ENCODE assay signal across 8 cellular contexts in the genomic region with DNA sequence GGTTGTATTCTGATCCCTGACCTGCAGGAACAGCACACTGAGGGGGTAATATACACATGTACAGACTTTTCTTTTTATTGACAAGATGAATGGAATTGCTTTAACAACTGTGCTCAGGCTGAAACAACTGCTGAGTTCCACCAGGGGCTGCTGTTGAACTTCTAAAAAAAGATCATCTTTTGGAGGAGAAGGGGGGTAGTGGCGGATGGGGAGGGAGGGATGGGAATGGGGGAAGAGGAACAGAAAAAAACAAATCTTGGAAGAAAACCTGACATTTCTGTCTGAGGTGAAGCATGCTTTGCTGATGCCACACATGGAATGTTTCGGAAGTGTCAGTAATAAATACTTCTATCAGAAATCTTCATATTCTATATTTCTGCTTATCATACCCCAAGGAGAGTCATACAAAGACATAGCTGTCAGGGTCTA.
A peak's percentile ranks its signal among the peaks of the same experiment; 100 is the strongest.
DNase-seq lines count a peak whose midpoint lies in the region; ATAC-seq and TF ChIP-seq lines count a peak whose summit lies in the region.

No MANE protein-coding gene starts in this region.

- DNase-seq in DMS53 treated with DMSO at 0.1 percent for 48 hours (lab: John Stamatoyannopoulos, UW; ENCODE audit: unreplicated experiment) (peak; percentile 75), NB4 (ENCODE audit: low read depth) (peak; percentile 28), WERI-Rb-1 (peak; percentile 51), hippocampal formation (lab: John Stamatoyannopoulos, UW) (peak; percentile 8 to 67), aorta (no peak), activated gamma-delta T cell treated with Interleukin-2 at 50 U/mL for 16 hours (no peak)
- no peak for DNase-seq in activated T-helper 2 cell treated with anti-CD3 and anti-CD28 coated beads, Interferon-gamma antibody, Interleukin-2, Interleukin-4, amounts not matched to agents 10 μg/mL and 5 μg/mL and 100 μg/mL, durations not matched to agents 14 hours and 24 hours and 36 hours (ENCODE audit: low spot score)
- DNase-seq in CD4-positive, alpha-beta T cell, result no peak

- CTCF ChIA-PET in CD4-positive, alpha-beta T cell (lab: Charles Lee), result no interaction called here

- no peak overlapping the region for H3K27ac Mint-ChIP-seq in activated T-helper 2 cell treated with anti-CD3 and anti-CD28 coated beads, Interferon-gamma antibody, Interleukin-2, Interleukin-4, amounts not matched to agents 10 μg/mL and 5 μg/mL and 100 μg/mL, durations not matched to agents 14 hours and 24 hours and 36 hours
- no peak overlapping the region for H3K27ac Mint-ChIP-seq in CD4-positive, alpha-beta T cell

- POLR2A ChIA-PET in CD4-positive, alpha-beta T cell (lab: Charles Lee), result no interaction called here

- H3K9me3 ChIP-seq in WERI-Rb-1 (ENCODE audit: severe bottlenecking), result no peaks in the 10 kb centered on the region
- no peaks in the 10 kb centered on the region for H3K9me3 ChIP-seq in aorta (ENCODE audit: control insufficient read depth, low read length)
- H3K9me3 ChIP-seq in CD4-positive, alpha-beta T cell (ENCODE audit: control insufficient read depth, low read length), result no peaks in the 10 kb centered on the region

- ATAC-seq in aorta (ENCODE audit: low FRiP score), result peak; percentile 75
- ATAC-seq in CD4-positive, alpha-beta T cell (ENCODE audit: poor library complexity), result no peak

- H3K27ac ChIP-seq in WERI-Rb-1 (no peak overlapping the region), aorta (ENCODE audit: low read depth in 1 of 2, low read length in 2 of 2) (no peak overlapping the region)
- no peak overlapping the region for H3K27ac ChIP-seq in CD4-positive, alpha-beta T cell (ENCODE audit: low read depth, low read length)

- no peaks in the 10 kb centered on the region for H3K9me3 Mint-ChIP-seq in activated T-helper 2 cell treated with anti-CD3 and anti-CD28 coated beads, Interferon-gamma antibody, Interleukin-2, Interleukin-4, amounts not matched to agents 10 μg/mL and 5 μg/mL and 100 μg/mL, durations not matched to agents 14 hours and 24 hours and 36 hours
- H3K9me3 Mint-ChIP-seq in CD4-positive, alpha-beta T cell, result no peaks in the 10 kb centered on the region

- no peak overlapping the region for H3K4me3 Mint-ChIP-seq in activated T-helper 2 cell treated with anti-CD3 and anti-CD28 coated beads, Interferon-gamma antibody, Interleukin-2, Interleukin-4, amounts not matched to agents 10 μg/mL and 5 μg/mL and 100 μg/mL, durations not matched to agents 14 hours and 24 hours and 36 hours (ENCODE audit: low read depth)
- no peak overlapping the region for H3K4me3 Mint-ChIP-seq in CD4-positive, alpha-beta T cell

- H3K27me3 Mint-ChIP-seq in activated T-helper 2 cell treated with anti-CD3 and anti-CD28 coated beads, Interferon-gamma antibody, Interleukin-2, Interleukin-4, amounts not matched to agents 10 μg/mL and 5 μg/mL and 100 μg/mL, durations not matched to agents 14 hours and 24 hours and 36 hours (ENCODE audit: low read depth), result peaks cover 4% of the 10 kb centered on the region
- peaks cover 24% of the 10 kb centered on the region for H3K27me3 Mint-ChIP-seq in CD4-positive, alpha-beta T cell

- no peaks in the 10 kb centered on the region for H3K4me1 ChIP-seq in aorta (ENCODE audit: control insufficient read depth in 1 of 2, insufficient read depth in 2 of 2, low read length in 2 of 2)

- H3K27me3 ChIP-seq in WERI-Rb-1 (ENCODE audit: insufficient read depth, low read depth, severe bottlenecking) (peaks cover 5% of the 10 kb centered on the region), aorta (ENCODE audit: control insufficient read depth in 1 of 2, insufficient read depth in 2 of 2, low read length in 1 of 2) (no peaks in the 10 kb centered on the region)
- peaks cover 15% of the 10 kb centered on the region for H3K27me3 ChIP-seq in CD4-positive, alpha-beta T cell (ENCODE audit: control insufficient read depth, insufficient read depth, low read length)

- H3K36me3 Mint-ChIP-seq in activated T-helper 2 cell treated with anti-CD3 and anti-CD28 coated beads, Interferon-gamma antibody, Interleukin-2, Interleukin-4, amounts not matched to agents 10 μg/mL and 5 μg/mL and 100 μg/mL, durations not matched to agents 14 hours and 24 hours and 36 hours (ENCODE audit: low read depth), result no peaks in the 10 kb centered on the region
- no peaks in the 10 kb centered on the region for H3K36me3 Mint-ChIP-seq in CD4-positive, alpha-beta T cell (ENCODE audit: low read depth)

- no peaks in the 10 kb centered on the region for H3K4me1 Mint-ChIP-seq in activated T-helper 2 cell treated with anti-CD3 and anti-CD28 coated beads, Interferon-gamma antibody, Interleukin-2, Interleukin-4, amounts not matched to agents 10 μg/mL and 5 μg/mL and 100 μg/mL, durations not matched to agents 14 hours and 24 hours and 36 hours (ENCODE audit: low read depth)
- H3K4me1 Mint-ChIP-seq in CD4-positive, alpha-beta T cell (ENCODE audit: low read depth), result no peaks in the 10 kb centered on the region

- intact Hi-C loops in aorta (cut with DNase I), result no loop called here
- intact Hi-C loops in activated T-helper 2 cell treated with anti-CD3 and anti-CD28 coated beads, Interferon-gamma antibody, Interleukin-2, Interleukin-4, amounts not matched to agents 10 μg/mL and 5 μg/mL and 100 μg/mL, durations not matched to agents 14 hours and 24 hours and 36 hours (cut with micrococcal nuclease), result no loop called here
- intact Hi-C loops in CD4-positive, alpha-beta T cell (cut with DNase I, micrococcal nuclease), result no loop called here

- H3K36me3 ChIP-seq in WERI-Rb-1 (no peaks in the 10 kb centered on the region), aorta (ENCODE audit: control insufficient read depth in 1 of 2, insufficient read depth in 2 of 2, low read length in 1 of 2) (no peaks in the 10 kb centered on the region)

- no peak for TF ChIP-seq POLR2A in NB4 (IDR thresholded peaks at IDR 0.05; ENCODE audit: extremely low read depth, insufficient read length)

- H3K4me3 ChIP-seq in NB4 (ENCODE audit: low read depth, low read length) (no peak overlapping the region), WERI-Rb-1 (ENCODE audit: low read depth, low read length) (no peak overlapping the region), aorta (ENCODE audit: low read length in 2 of 2) (no peak overlapping the region)

- 18 to 25% methylated on average over 2 of the region's 2 CpGs for WGBS in aorta, 2 donors

- peak; percentile 43 for TF ChIP-seq CTCF in NB4 (IDR thresholded peaks at IDR 0.05; ENCODE audit: low read depth, low read length)
- TF ChIP-seq CTCF in WERI-Rb-1 (IDR thresholded peaks at IDR 0.05; ENCODE audit: low read depth, low read length), result peak; percentile 73
- TF ChIP-seq CTCF in CD4-positive, alpha-beta T cell (IDR thresholded peaks at IDR 0.05), result no peak

Comparison
In these comparisons a context has a peak if more than half of its experiments do, and no peak if none do; other contexts are left out.
1. DNase-seq: peak in DMS53 treated with DMSO at 0.1 percent for 48 hours (single experiment), NB4 (single experiment), WERI-Rb-1 (single experiment) and hippocampal formation (2 of 2); none in aorta (0 of 2), activated T-helper 2 cell treated with anti-CD3 and anti-CD28 coated beads, Interferon-gamma antibody, Interleukin-2, Interleukin-4, amounts not matched to agents 10 μg/mL and 5 μg/mL and 100 μg/mL, durations not matched to agents 14 hours and 24 hours and 36 hours (single experiment), activated gamma-delta T cell treated with Interleukin-2 at 50 U/mL for 16 hours (single experiment) and CD4-positive, alpha-beta T cell (0 of 10).